ENCODE assay signal across 8 cellular contexts in the genomic region with DNA sequence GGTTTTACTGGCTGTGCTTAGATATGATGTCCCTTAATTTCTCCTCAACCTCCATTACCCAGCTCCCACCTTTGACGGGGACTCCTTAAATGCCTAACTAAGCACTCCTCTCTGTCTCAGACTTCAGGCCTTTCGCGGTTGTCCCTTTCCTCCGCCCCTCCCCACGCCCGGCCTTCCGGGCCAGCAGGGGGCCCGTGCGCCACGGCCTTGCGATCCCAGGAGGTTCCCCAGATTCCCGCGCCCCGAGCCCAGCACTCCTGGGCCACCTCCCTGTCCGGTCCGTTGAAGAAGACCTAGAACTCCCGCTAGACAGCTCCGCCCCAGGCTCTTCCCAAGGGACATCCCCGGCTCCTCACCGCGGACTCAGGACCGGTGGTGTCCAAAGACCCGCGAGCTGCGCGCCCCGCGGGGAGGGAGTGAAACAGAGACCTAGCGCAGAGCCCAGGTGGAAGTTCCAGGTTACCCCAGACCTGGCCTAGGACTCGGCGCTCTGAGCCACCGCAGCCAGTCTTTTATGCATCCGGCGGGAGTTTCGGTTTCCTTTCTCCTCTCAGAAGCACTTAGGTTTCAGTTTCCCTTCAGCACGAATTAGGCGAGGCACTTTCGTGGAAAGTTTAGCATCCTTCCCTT. TPM values are rescaled to one million over a fixed set of nuclear protein-coding genes. Genes with fewer than 3 reads are reported as not detected.
DNase-seq lines count a peak whose midpoint lies in the region; ATAC-seq, FAIRE-seq and TF ChIP-seq lines count a peak whose summit lies in the region.

A gene with protein sequence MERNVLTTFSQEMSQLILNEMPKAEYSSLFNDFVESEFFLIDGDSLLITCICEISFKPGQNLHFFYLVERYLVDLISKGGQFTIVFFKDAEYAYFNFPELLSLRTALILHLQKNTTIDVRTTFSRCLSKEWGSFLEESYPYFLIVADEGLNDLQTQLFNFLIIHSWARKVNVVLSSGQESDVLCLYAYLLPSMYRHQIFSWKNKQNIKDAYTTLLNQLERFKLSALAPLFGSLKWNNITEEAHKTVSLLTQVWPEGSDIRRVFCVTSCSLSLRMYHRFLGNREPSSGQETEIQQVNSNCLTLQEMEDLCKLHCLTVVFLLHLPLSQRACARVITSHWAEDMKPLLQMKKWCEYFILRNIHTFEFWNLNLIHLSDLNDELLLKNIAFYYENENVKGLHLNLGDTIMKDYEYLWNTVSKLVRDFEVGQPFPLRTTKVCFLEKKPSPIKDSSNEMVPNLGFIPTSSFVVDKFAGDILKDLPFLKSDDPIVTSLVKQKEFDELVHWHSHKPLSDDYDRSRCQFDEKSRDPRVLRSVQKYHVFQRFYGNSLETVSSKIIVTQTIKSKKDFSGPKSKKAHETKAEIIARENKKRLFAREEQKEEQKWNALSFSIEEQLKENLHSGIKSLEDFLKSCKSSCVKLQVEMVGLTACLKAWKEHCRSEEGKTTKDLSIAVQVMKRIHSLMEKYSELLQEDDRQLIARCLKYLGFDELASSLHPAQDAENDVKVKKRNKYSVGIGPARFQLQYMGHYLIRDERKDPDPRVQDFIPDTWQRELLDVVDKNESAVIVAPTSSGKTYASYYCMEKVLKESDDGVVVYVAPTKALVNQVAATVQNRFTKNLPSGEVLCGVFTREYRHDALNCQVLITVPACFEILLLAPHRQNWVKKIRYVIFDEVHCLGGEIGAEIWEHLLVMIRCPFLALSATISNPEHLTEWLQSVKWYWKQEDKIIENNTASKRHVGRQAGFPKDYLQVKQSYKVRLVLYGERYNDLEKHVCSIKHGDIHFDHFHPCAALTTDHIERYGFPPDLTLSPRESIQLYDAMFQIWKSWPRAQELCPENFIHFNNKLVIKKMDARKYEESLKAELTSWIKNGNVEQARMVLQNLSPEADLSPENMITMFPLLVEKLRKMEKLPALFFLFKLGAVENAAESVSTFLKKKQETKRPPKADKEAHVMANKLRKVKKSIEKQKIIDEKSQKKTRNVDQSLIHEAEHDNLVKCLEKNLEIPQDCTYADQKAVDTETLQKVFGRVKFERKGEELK (N-terminal part only) (minus strand): TSS at position 487 of the 630 bp plus-strand sequence. CDS start 7,493 bp downstream, outside the sequence.

- peak; percentile 33 for TF ChIP-seq POLR2A in A549 (IDR thresholded peaks at IDR 0.05; ENCODE audit: low read length)

- DNase-seq in A549 (ENCODE audit: low read depth in 1 of 2, low spot score in 1 of 2) (peak; percentile 40 to 75), NCI-H2171 treated with DMSO at 0.1 percent for 48 hours (lab: John Stamatoyannopoulos, UW) (peak; percentile 59), coronary artery (ENCODE audit: low spot score) (peak; percentile 81), left kidney (ENCODE audit: low read depth, low spot score) (peak; percentile 89)
- DNase-seq in activated CD4-positive, alpha-beta T cell treated with anti-CD3 and anti-CD28 coated beads for 48 hours = peak; percentile 87
- peak; percentile 76 to 80 for DNase-seq in stimulated activated CD4-positive, alpha-beta T cell treated with anti-CD3 and anti-CD28 coated beads, Interleukin-2, amount 100 ng/mL, for 24 hours

- H3K4me3 ChIP-seq in A549 = peak within 1 kb of the TSS; percentile 63
- H3K4me3 ChIP-seq in coronary artery = peak within 1 kb of the TSS; percentile 78

- FAIRE-seq in A549 (lab: Jason Lieb, UNC) = no peak

- ATAC-seq in A549 = peak; percentile 98 to 99
- ATAC-seq in GM18520 (IDR thresholded peaks at IDR 0.05; ENCODE audit: unreplicated experiment) = peak; percentile 94
- peak; percentile 99 for ATAC-seq in HG03064 (IDR thresholded peaks at IDR 0.05; ENCODE audit: low read depth, unreplicated experiment)

- CTCF ChIA-PET in A549 (lab: Yijun Ruan, JAX) = interaction anchor here (0.6 to 1.7 kb wide), 9 partner anchors 11 to 267 kb away, joined by 3 to 5 read pairs (median 3); no protein-coding TSS in a partner anchor

- peak within 1 kb of the TSS; percentile 91 to 98 for H3K27ac ChIP-seq in A549
- peak within 1 kb of the TSS; percentile 89 to 91 for H3K27ac ChIP-seq in coronary artery

- TF ChIP-seq CTCF in A549 (IDR thresholded peaks at IDR 0.05) = peak; percentile 22; the same call in 2 of the 3 replicates
- TF ChIP-seq CTCF in coronary artery (IDR thresholded peaks at IDR 0.05) = no peak

- H3K4me1 ChIP-seq in A549 = peaks cover 26% of the 10 kb centered on the region

- POLR2A ChIA-PET in A549 (lab: Yijun Ruan, JAX) = no interaction called here

- H3K9me3 ChIP-seq in A549 = no peaks in the 10 kb centered on the region

- under 1% methylated on average over 30 of the region's 38 CpGs for WGBS in A549 (ENCODE audit: missing lambda C conversion rate)

- TF ChIP-seq EP300 in A549 (IDR thresholded peaks at IDR 0.05) = no peak

- peak; percentile 37 to 58 for TF ChIP-seq RAD21 in A549 (conservative IDR thresholded peaks at IDR 0.05 in 1 of 2, IDR thresholded peaks at IDR 0.05 in 1 of 2)

- peak within 1 kb of the TSS; percentile 99 for H3K4me2 ChIP-seq in A549

TF ChIP-seq in A549, 52 proteins besides CTCF, POLR2A, EP300 and RAD21 (continues in another document):
- TF ChIP-seq CHD4 (IDR thresholded peaks at IDR 0.05; ENCODE audit: borderline replicate concordance) = no peak
- TF ChIP-seq, protein P1, sequence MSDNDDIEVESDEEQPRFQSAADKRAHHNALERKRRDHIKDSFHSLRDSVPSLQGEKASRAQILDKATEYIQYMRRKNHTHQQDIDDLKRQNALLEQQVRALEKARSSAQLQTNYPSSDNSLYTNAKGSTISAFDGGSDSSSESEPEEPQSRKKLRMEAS (IDR thresholded peaks at IDR 0.05) = peak; percentile 74
- no peak for TF ChIP-seq ZSCAN20 (CRISPR knock-in tag; IDR thresholded peaks at IDR 0.05)
- TF ChIP-seq, protein P2, sequence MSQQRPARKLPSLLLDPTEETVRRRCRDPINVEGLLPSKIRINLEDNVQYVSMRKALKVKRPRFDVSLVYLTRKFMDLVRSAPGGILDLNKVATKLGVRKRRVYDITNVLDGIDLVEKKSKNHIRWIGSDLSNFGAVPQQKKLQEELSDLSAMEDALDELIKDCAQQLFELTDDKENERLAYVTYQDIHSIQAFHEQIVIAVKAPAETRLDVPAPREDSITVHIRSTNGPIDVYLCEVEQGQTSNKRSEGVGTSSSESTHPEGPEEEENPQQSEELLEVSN (IDR thresholded peaks at IDR 0.05; ENCODE audit: borderline replicate concordance, low read depth) = peak; percentile 55; the same call in 1 of the 2 replicates
- peak; percentile 66; the same call in 1 of the 2 replicates for TF ChIP-seq PHF8 (IDR thresholded peaks at IDR 0.05; ENCODE audit: borderline replicate concordance, low read depth)
- TF ChIP-seq TFCP2L1 (CRISPR knock-in tag; IDR thresholded peaks at IDR 0.05) = no peak
- TF ChIP-seq EHF (CRISPR knock-in tag; IDR thresholded peaks at IDR 0.05) = no peak
- no peak for TF ChIP-seq KDM5A (IDR thresholded peaks at IDR 0.05)
- TF ChIP-seq, protein P3, sequence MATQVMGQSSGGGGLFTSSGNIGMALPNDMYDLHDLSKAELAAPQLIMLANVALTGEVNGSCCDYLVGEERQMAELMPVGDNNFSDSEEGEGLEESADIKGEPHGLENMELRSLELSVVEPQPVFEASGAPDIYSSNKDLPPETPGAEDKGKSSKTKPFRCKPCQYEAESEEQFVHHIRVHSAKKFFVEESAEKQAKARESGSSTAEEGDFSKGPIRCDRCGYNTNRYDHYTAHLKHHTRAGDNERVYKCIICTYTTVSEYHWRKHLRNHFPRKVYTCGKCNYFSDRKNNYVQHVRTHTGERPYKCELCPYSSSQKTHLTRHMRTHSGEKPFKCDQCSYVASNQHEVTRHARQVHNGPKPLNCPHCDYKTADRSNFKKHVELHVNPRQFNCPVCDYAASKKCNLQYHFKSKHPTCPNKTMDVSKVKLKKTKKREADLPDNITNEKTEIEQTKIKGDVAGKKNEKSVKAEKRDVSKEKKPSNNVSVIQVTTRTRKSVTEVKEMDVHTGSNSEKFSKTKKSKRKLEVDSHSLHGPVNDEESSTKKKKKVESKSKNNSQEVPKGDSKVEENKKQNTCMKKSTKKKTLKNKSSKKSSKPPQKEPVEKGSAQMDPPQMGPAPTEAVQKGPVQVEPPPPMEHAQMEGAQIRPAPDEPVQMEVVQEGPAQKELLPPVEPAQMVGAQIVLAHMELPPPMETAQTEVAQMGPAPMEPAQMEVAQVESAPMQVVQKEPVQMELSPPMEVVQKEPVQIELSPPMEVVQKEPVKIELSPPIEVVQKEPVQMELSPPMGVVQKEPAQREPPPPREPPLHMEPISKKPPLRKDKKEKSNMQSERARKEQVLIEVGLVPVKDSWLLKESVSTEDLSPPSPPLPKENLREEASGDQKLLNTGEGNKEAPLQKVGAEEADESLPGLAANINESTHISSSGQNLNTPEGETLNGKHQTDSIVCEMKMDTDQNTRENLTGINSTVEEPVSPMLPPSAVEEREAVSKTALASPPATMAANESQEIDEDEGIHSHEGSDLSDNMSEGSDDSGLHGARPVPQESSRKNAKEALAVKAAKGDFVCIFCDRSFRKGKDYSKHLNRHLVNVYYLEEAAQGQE (IDR thresholded peaks at IDR 0.05) = no peak
- TF ChIP-seq ZC3H11A (IDR thresholded peaks at IDR 0.05) = no peak
- no peak for TF ChIP-seq SREBF2 (IDR thresholded peaks at IDR 0.05)
- TF ChIP-seq JUN (IDR thresholded peaks at IDR 0.05) = peak in 1 of 2 experiments; percentile 29; a peak in 1 of 5 replicates
- TF ChIP-seq, protein P4, sequence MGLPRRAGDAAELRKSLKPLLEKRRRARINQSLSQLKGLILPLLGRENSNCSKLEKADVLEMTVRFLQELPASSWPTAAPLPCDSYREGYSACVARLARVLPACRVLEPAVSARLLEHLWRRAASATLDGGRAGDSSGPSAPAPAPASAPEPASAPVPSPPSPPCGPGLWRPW (IDR thresholded peaks at IDR 0.05) = no peak
- TF ChIP-seq RNF2 (IDR thresholded peaks at IDR 0.05; ENCODE audit: borderline replicate concordance, low read depth) = no peak
- TF ChIP-seq SMC3 (IDR thresholded peaks at IDR 0.05) = peak; percentile 48
- no peak for TF ChIP-seq ZFP36 (IDR thresholded peaks at IDR 0.05; ENCODE audit: borderline replicate concordance, partially characterized antibody)
- TF ChIP-seq NR3C1 (IDR thresholded peaks at IDR 0.05) = no peak
- TF ChIP-seq ESRRA (IDR thresholded peaks at IDR 0.05; ENCODE audit: borderline replicate concordance, low read length) = no peak
- peak; percentile 65; the same call in 1 of the 2 replicates for TF ChIP-seq CBX8 (IDR thresholded peaks at IDR 0.05)
- no peak for TF ChIP-seq RARB (CRISPR knock-in tag; IDR thresholded peaks at IDR 0.05)
- TF ChIP-seq FOSL2 (IDR thresholded peaks at IDR 0.05) = no peak
- no peak for TF ChIP-seq FOSL2 (CRISPR knock-in tag; IDR thresholded peaks at IDR 0.05)
- TF ChIP-seq ZNF302 (CRISPR knock-in tag; IDR thresholded peaks at IDR 0.05) = no peak

RNA-seq across cellular contexts. Expression of the gene that starts here (rescaled TPM):
- polyA plus RNA-seq in A549 (2011; rRNA removed) (4.4 and 5.0 TPM in 2 replicates), A549 (2017; fragmentation: RNase III; extraction: RNeasy Plus Mini Kit Qiagen cat#74134 plus additional on column Dnase treatment) (1.3 to 1.9 TPM (median 1.6 TPM) in 3 replicates)
- 0.51 and 0.77 TPM in 2 replicates for polyA plus RNA-seq in A549 (2012; cell fraction: cytosol; rRNA removed)
- polyA plus RNA-seq in A549 (2012; cell fraction: nucleus; rRNA removed) = 1.0 and 1.8 TPM in 2 replicates
- polyA minus RNA-seq in A549 (2011; rRNA and poly(A)+ RNA removed) = 2.1 and 2.2 TPM in 2 replicates

Comparison
In these comparisons a context has a peak if more than half of its experiments do, and no peak if none do; other contexts are left out.
1. Peak in every context shown above with its lines: DNase-seq, ATAC-seq, H3K4me3 ChIP-seq and H3K27ac ChIP-seq.